ENCODE assay signal across 1 cellular context in the genomic region with DNA sequence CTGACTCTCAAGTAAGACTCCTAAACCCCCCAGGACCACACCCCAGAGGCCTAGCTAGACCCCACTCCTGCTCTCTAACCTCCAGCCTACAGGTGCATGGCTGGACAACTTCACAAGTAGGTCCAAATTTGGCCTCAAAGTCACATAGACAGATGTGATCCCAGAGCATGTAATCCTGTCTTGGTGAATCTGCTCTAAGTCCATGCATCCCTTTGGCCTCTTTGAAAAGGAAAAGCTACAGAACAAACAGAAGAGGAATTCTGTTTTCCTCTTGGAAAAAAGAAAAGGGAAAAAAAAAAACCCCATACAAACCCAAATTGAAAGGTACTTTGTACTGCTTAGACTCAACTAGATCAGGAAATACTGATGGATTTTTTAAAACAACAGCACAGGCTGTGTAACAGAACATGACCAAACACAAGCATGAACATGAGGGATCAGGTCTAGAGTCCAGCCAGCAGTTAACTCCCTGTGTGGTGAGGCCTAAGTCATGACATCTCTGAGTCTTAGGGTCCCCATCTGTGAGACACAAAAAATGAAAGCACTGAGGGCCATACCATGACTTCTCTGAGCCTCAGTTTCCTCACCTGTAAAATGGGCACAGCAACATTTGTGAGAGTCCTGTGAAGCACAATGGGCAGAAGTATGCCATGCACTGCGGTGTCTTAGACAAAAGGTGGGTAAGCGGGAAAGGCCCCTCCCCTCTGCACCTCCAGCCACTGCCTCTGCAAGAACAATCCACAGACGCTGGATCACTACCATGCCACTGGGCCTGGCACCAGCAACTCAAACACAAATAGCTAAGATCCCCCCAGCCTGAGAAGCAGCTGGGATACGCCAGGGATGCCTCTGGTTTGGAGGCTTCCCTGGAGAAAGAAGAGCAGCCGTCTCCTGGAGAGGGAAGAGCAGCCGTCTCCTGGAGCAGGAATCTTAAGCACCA.
TF ChIP-seq lines count a peak whose summit lies in the region.

No MANE protein-coding gene starts in this region.

TF ChIP-seq in HepG2, 621 proteins besides CTCF, POLR2A, EP300 and RAD21 (continued from another document and continues in another):
- TF ChIP-seq, protein P1, sequence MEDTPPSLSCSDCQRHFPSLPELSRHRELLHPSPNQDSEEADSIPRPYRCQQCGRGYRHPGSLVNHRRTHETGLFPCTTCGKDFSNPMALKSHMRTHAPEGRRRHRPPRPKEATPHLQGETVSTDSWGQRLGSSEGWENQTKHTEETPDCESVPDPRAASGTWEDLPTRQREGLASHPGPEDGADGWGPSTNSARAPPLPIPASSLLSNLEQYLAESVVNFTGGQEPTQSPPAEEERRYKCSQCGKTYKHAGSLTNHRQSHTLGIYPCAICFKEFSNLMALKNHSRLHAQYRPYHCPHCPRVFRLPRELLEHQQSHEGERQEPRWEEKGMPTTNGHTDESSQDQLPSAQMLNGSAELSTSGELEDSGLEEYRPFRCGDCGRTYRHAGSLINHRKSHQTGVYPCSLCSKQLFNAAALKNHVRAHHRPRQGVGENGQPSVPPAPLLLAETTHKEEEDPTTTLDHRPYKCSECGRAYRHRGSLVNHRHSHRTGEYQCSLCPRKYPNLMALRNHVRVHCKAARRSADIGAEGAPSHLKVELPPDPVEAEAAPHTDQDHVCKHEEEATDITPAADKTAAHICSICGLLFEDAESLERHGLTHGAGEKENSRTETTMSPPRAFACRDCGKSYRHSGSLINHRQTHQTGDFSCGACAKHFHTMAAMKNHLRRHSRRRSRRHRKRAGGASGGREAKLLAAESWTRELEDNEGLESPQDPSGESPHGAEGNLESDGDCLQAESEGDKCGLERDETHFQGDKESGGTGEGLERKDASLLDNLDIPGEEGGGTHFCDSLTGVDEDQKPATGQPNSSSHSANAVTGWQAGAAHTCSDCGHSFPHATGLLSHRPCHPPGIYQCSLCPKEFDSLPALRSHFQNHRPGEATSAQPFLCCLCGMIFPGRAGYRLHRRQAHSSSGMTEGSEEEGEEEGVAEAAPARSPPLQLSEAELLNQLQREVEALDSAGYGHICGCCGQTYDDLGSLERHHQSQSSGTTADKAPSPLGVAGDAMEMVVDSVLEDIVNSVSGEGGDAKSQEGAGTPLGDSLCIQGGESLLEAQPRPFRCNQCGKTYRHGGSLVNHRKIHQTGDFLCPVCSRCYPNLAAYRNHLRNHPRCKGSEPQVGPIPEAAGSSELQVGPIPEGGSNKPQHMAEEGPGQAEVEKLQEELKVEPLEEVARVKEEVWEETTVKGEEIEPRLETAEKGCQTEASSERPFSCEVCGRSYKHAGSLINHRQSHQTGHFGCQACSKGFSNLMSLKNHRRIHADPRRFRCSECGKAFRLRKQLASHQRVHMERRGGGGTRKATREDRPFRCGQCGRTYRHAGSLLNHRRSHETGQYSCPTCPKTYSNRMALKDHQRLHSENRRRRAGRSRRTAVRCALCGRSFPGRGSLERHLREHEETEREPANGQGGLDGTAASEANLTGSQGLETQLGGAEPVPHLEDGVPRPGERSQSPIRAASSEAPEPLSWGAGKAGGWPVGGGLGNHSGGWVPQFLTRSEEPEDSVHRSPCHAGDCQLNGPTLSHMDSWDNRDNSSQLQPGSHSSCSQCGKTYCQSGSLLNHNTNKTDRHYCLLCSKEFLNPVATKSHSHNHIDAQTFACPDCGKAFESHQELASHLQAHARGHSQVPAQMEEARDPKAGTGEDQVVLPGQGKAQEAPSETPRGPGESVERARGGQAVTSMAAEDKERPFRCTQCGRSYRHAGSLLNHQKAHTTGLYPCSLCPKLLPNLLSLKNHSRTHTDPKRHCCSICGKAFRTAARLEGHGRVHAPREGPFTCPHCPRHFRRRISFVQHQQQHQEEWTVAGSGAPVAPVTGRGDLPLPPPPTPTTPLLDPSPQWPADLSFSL (CRISPR knock-in tag; IDR thresholded peaks at IDR 0.05) = peak; percentile 67; the same call in 1 of the 2 replicates
- TF ChIP-seq SALL1 (CRISPR knock-in tag; IDR thresholded peaks at IDR 0.05) (peak; percentile 32; the same call in 1 of the 2 replicates), SOX13 (IDR thresholded peaks at IDR 0.05) (no peak), SOX13 (CRISPR knock-in tag; conservative IDR thresholded peaks at IDR 0.05 in 1 of 2, IDR thresholded peaks at IDR 0.05 in 1 of 2) (peak in 1 of 2 experiments; percentile 9; a peak in 1 of 4 replicates), MAF1 (CRISPR knock-in tag; IDR thresholded peaks at IDR 0.05; ENCODE audit: borderline replicate concordance) (no peak), SOX6 (IDR thresholded peaks at IDR 0.05) (no peak), SOX6 (CRISPR knock-in tag; IDR thresholded peaks at IDR 0.05) (peak; percentile 43; the same call in 1 of the 2 replicates), HNRNPL (IDR thresholded peaks at IDR 0.05; ENCODE audit: low read depth, low read length) (0 out of 2 replicates have a peak, but pooled peaks have one; percentile 41), HNF4A (CRISPR knock-in tag; IDR thresholded peaks at IDR 0.05) (peak; percentile 67), RARA (CRISPR knock-in tag; IDR thresholded peaks at IDR 0.05) (0 out of 2 replicates have a peak, but pooled peaks have one; percentile 5), ADNP (CRISPR knock-in tag; IDR thresholded peaks at IDR 0.05) (peak; percentile 94; the same call in 1 of the 2 replicates), ELF4 (CRISPR knock-in tag; IDR thresholded peaks at IDR 0.05; ENCODE audit: borderline replicate concordance) (no peak), CC2D1A (CRISPR knock-in tag; IDR thresholded peaks at IDR 0.05) (no peak), ATRX (CRISPR knock-in tag; IDR thresholded peaks at IDR 0.05; ENCODE audit: borderline replicate concordance) (no peak), REPIN1 (CRISPR knock-in tag; IDR thresholded peaks at IDR 0.05; ENCODE audit: borderline replicate concordance, low read depth) (0 out of 2 replicates have a peak, but pooled peaks have one; percentile 34), KMT2A (CRISPR knock-in tag; IDR thresholded peaks at IDR 0.05) (0 out of 2 replicates have a peak, but pooled peaks have one; percentile 8), ELF1 (CRISPR knock-in tag; IDR thresholded peaks at IDR 0.05) (peak; percentile 4; the same call in 1 of the 2 replicates), ZNF253 (CRISPR knock-in tag; IDR thresholded peaks at IDR 0.05; ENCODE audit: borderline replicate concordance) (no peak), ZNF883 (CRISPR knock-in tag; IDR thresholded peaks at IDR 0.05; ENCODE audit: not compliant biosample characterization) (peak; percentile 58), ZSCAN30 (CRISPR knock-in tag; IDR thresholded peaks at IDR 0.05) (0 out of 2 replicates have a peak, but pooled peaks have one; percentile 37), ZMYM3 (CRISPR knock-in tag; IDR thresholded peaks at IDR 0.05) (peak; percentile 99), WIZ (CRISPR knock-in tag; IDR thresholded peaks at IDR 0.05) (peak; percentile 28; the same call in 1 of the 2 replicates)
- TF ChIP-seq, protein P2, sequence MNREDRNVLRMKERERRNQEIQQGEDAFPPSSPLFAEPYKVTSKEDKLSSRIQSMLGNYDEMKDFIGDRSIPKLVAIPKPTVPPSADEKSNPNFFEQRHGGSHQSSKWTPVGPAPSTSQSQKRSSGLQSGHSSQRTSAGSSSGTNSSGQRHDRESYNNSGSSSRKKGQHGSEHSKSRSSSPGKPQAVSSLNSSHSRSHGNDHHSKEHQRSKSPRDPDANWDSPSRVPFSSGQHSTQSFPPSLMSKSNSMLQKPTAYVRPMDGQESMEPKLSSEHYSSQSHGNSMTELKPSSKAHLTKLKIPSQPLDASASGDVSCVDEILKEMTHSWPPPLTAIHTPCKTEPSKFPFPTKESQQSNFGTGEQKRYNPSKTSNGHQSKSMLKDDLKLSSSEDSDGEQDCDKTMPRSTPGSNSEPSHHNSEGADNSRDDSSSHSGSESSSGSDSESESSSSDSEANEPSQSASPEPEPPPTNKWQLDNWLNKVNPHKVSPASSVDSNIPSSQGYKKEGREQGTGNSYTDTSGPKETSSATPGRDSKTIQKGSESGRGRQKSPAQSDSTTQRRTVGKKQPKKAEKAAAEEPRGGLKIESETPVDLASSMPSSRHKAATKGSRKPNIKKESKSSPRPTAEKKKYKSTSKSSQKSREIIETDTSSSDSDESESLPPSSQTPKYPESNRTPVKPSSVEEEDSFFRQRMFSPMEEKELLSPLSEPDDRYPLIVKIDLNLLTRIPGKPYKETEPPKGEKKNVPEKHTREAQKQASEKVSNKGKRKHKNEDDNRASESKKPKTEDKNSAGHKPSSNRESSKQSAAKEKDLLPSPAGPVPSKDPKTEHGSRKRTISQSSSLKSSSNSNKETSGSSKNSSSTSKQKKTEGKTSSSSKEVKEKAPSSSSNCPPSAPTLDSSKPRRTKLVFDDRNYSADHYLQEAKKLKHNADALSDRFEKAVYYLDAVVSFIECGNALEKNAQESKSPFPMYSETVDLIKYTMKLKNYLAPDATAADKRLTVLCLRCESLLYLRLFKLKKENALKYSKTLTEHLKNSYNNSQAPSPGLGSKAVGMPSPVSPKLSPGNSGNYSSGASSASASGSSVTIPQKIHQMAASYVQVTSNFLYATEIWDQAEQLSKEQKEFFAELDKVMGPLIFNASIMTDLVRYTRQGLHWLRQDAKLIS (CRISPR knock-in tag; IDR thresholded peaks at IDR 0.05) = 0 out of 2 replicates have a peak, but pooled peaks have one; percentile 37
- TF ChIP-seq, protein P3, sequence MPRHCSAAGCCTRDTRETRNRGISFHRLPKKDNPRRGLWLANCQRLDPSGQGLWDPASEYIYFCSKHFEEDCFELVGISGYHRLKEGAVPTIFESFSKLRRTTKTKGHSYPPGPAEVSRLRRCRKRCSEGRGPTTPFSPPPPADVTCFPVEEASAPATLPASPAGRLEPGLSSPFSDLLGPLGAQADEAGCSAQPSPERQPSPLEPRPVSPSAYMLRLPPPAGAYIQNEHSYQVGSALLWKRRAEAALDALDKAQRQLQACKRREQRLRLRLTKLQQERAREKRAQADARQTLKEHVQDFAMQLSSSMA (CRISPR knock-in tag; IDR thresholded peaks at IDR 0.05) = no peak
- TF ChIP-seq, protein P4, sequence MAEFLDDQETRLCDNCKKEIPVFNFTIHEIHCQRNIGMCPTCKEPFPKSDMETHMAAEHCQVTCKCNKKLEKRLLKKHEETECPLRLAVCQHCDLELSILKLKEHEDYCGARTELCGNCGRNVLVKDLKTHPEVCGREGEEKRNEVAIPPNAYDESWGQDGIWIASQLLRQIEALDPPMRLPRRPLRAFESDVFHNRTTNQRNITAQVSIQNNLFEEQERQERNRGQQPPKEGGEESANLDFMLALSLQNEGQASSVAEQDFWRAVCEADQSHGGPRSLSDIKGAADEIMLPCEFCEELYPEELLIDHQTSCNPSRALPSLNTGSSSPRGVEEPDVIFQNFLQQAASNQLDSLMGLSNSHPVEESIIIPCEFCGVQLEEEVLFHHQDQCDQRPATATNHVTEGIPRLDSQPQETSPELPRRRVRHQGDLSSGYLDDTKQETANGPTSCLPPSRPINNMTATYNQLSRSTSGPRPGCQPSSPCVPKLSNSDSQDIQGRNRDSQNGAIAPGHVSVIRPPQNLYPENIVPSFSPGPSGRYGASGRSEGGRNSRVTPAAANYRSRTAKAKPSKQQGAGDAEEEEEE (CRISPR knock-in tag; IDR thresholded peaks at IDR 0.05; ENCODE audit: borderline replicate concordance) = 0 out of 2 replicates have a peak, but pooled peaks have one; percentile 79
- TF ChIP-seq, protein P5, sequence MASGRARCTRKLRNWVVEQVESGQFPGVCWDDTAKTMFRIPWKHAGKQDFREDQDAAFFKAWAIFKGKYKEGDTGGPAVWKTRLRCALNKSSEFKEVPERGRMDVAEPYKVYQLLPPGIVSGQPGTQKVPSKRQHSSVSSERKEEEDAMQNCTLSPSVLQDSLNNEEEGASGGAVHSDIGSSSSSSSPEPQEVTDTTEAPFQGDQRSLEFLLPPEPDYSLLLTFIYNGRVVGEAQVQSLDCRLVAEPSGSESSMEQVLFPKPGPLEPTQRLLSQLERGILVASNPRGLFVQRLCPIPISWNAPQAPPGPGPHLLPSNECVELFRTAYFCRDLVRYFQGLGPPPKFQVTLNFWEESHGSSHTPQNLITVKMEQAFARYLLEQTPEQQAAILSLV (CRISPR knock-in tag; IDR thresholded peaks at IDR 0.05; ENCODE audit: borderline replicate concordance) = peak; percentile 34; the same call in 1 of the 2 replicates
- TF ChIP-seq, protein P6, sequence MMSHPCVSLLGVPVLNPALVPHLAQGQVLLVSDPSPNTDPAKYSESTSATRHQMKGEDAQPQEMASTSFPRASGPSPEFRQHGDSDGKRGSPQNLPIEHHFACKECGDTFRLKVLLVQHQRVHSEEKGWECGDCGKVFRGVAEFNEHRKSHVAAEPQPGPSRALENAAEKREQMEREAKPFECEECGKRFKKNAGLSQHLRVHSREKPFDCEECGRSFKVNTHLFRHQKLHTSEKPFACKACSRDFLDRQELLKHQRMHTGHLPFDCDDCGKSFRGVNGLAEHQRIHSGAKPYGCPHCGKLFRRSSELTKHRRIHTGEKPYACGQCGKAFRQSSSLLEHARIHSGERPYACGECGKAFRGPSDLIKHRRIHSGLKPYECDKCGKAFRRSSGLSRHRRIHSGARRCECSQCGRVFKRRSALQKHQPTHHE (CRISPR knock-in tag; IDR thresholded peaks at IDR 0.05; ENCODE audit: borderline replicate concordance) = 0 out of 2 replicates have a peak, but pooled peaks have one; percentile 58
- TF ChIP-seq, protein P7, sequence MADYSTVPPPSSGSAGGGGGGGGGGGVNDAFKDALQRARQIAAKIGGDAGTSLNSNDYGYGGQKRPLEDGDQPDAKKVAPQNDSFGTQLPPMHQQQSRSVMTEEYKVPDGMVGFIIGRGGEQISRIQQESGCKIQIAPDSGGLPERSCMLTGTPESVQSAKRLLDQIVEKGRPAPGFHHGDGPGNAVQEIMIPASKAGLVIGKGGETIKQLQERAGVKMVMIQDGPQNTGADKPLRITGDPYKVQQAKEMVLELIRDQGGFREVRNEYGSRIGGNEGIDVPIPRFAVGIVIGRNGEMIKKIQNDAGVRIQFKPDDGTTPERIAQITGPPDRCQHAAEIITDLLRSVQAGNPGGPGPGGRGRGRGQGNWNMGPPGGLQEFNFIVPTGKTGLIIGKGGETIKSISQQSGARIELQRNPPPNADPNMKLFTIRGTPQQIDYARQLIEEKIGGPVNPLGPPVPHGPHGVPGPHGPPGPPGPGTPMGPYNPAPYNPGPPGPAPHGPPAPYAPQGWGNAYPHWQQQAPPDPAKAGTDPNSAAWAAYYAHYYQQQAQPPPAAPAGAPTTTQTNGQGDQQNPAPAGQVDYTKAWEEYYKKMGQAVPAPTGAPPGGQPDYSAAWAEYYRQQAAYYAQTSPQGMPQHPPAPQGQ (CRISPR knock-in tag; IDR thresholded peaks at IDR 0.05; ENCODE audit: borderline replicate concordance) = no peak
- TF ChIP-seq, protein P8, sequence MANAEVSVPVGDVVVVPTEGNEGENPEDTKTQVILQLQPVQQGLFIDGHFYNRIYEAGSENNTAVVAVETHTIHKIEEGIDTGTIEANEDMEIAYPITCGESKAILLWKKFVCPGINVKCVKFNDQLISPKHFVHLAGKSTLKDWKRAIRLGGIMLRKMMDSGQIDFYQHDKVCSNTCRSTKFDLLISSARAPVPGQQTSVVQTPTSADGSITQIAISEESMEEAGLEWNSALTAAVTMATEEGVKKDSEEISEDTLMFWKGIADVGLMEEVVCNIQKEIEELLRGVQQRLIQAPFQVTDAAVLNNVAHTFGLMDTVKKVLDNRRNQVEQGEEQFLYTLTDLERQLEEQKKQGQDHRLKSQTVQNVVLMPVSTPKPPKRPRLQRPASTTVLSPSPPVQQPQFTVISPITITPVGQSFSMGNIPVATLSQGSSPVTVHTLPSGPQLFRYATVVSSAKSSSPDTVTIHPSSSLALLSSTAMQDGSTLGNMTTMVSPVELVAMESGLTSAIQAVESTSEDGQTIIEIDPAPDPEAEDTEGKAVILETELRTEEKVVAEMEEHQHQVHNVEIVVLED (CRISPR knock-in tag; IDR thresholded peaks at IDR 0.05; ENCODE audit: borderline replicate concordance) = no peak
- TF ChIP-seq, protein P9, sequence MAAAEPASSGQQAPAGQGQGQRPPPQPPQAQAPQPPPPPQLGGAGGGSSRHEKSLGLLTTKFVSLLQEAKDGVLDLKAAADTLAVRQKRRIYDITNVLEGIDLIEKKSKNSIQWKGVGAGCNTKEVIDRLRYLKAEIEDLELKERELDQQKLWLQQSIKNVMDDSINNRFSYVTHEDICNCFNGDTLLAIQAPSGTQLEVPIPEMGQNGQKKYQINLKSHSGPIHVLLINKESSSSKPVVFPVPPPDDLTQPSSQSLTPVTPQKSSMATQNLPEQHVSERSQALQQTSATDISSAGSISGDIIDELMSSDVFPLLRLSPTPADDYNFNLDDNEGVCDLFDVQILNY (CRISPR knock-in tag; conservative IDR thresholded peaks at IDR 0.05) = no peak
